In genomic region chr10:128062331-128062730, GRCh38 we compare ENCODE assay signal across 9 cellular contexts.
DNase-seq lines count a peak whose midpoint lies in the region; ATAC-seq and TF ChIP-seq lines count a peak whose summit lies in the region.
"Had no signal": no experiment of that assay in that cellular context is flagged by ENCODE, and none has a peak within 500 bp of the region (broad histone marks: within the 10 kb centered on the region; RNA-seq: fewer than 3 reads in every experiment).

No MANE protein-coding gene starts in this region.

- H3K36me3 Mint-ChIP-seq in nephron progenitor cell (ENCODE audit: low read depth) = peaks cover 4% of the 10 kb centered on the region

- peaks cover 27% of the 10 kb centered on the region for H3K4me1 Mint-ChIP-seq in nephron progenitor cell

- peak overlapping the region; percentile 6 for H3K4me3 Mint-ChIP-seq in nephron progenitor cell

- peak; percentile 35 for DNase-seq in KBM-7
- peak; percentile 17 for DNase-seq in central memory CD4-positive, alpha-beta T cell
- peak; percentile 30 for DNase-seq in nephron progenitor cell
- DNase-seq in epidermal melanocyte (ENCODE audit: insufficient read length, low spot score) = no peak
- DNase-seq in activated effector memory CD4-positive, alpha-beta T cell treated with Interleukin-2 at 50 U/mL for 16 hours = no peak
- no peak for DNase-seq in mucosa of gallbladder (ENCODE audit: low spot score)
- DNase-seq: activated gamma-delta T cell had no signal

- peaks cover 12% of the 10 kb centered on the region for H3K27me3 Mint-ChIP-seq in nephron progenitor cell (ENCODE audit: low read depth, poor library complexity)

- ATAC-seq in GM19397 (IDR thresholded peaks at IDR 0.05; ENCODE audit: unreplicated experiment) = peak; percentile 2
- ATAC-seq in GM19452 (IDR thresholded peaks at IDR 0.05; ENCODE audit: unreplicated experiment) = no peak

- in situ Hi-C loops in KBM-7 (cut with MboI; ENCODE audit: low pct_unique_long_range_greater_than_20kb, low sequenced_read_pairs) = no loop called here

- peak overlapping the region; percentile 24 for H3K27ac Mint-ChIP-seq in nephron progenitor cell

- no peaks in the 10 kb centered on the region for H3K9me3 Mint-ChIP-seq in nephron progenitor cell

- TF ChIP-seq CTCF in nephron progenitor cell (IDR thresholded peaks at IDR 0.05) = no peak

Comparison
In these comparisons a context has a peak if more than half of its experiments do, and no peak if none do; other contexts are left out.
1. DNase-seq: peak in KBM-7 (single experiment), central memory CD4-positive, alpha-beta T cell (single experiment) and nephron progenitor cell (single experiment); none in epidermal melanocyte (single experiment), activated effector memory CD4-positive, alpha-beta T cell treated with Interleukin-2 at 50 U/mL for 16 hours (single experiment) and mucosa of gallbladder (single experiment).